Comparison of ENCODE assay signal across 29 cellular contexts in the genomic region with DNA sequence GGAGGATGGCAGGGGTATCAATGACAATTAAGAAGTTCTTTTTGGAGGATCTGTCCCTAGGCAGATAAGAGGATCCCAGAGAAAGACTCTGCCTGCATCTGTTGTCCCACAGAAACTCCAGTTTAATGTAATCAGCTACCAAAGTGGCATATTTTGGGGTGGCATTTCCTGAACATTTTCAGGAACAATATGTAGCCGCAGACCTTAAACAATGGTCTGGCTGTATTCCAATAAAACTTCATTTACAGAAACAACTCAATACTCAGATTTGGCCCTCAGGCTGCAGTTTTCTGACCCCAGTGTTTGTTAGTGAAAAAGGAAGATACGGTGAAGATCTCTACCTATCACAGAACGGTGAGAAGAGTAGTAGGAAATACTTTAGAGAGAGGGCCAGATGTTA. TPM values are rescaled to one million over a fixed set of nuclear protein-coding genes. Genes with fewer than 3 reads are reported as not detected.
DNase-seq lines count a peak whose midpoint lies in the region; ATAC-seq, FAIRE-seq and TF ChIP-seq lines count a peak whose summit lies in the region.
"Had no signal": no experiment of that assay in that cellular context is flagged by ENCODE, and none has a peak within 500 bp of the region (broad histone marks: within the 10 kb centered on the region; RNA-seq: fewer than 3 reads in every experiment).

No MANE protein-coding gene starts in this region.

- no peak overlapping the region for H2AFZ ChIP-seq in OCI-LY1 (ENCODE audit: low read length)
- H2AFZ ChIP-seq: PC-9 had no signal

- DNase-seq in NCI-H524 (lab: John Stamatoyannopoulos, UW) (peak; percentile 28 to 61), NCI-H524 treated with DMSO at 0.1 percent for 48 hours (lab: John Stamatoyannopoulos, UW) (no peak), fibroblast of pulmonary artery (ENCODE audit: low read depth) (peak; percentile 32), A172 (ENCODE audit: low spot score) (no peak), small intestine (no peak)
- DNase-seq: ACHN; Caco-2; CD8-positive, alpha-beta T cell; GOT3; HFFc6; IMR-90; KG1; MM.1S; NCI-H1048; NCI-H1417; NCI-H1694; NCI-H2029 treated with DMSO at 0.1 percent for 48 hours; NCI-H446 treated with DMSO at 0.1 percent for 48 hours; PC-9; Right ventricle myocardium superior; SW 1271 had no signal

- no peaks in the 10 kb centered on the region for H3K9me2 ChIP-seq in OCI-LY1 (ENCODE audit: low read depth, low read length)

- no peaks in the 10 kb centered on the region for H3F3A ChIP-seq in OCI-LY1 (ENCODE audit: insufficient read depth, low read length)

- peaks cover 4% of the 10 kb centered on the region; the same call in 1 of the 2 replicates for H3K36me3 ChIP-seq in OCI-LY1 (ENCODE audit: insufficient read depth, low read length)
- H3K36me3 ChIP-seq in skeletal muscle tissue (ENCODE audit: control insufficient read depth in 3 of 3, insufficient read depth in 3 of 3, low read length in 3 of 3): no peaks in the 10 kb centered on the region
- H3K36me3 ChIP-seq in small intestine (ENCODE audit: control insufficient read depth in 2 of 2, insufficient read depth in 2 of 2, low read length in 2 of 2): no peaks in the 10 kb centered on the region
- H3K36me3 ChIP-seq: HAP-1 had no signal

- H3K4me3 ChIP-seq in OCI-LY1 (ENCODE audit: low read depth, low read length, poor library complexity, severe bottlenecking) (no peak overlapping the region), fibroblast of pulmonary artery (replicated peaks; ENCODE audit: low read depth, low read length) (no peak overlapping the region), skeletal muscle tissue (ENCODE audit: low read length in 3 of 3) (no peak overlapping the region), small intestine (ENCODE audit: low read depth in 1 of 2, low read length in 2 of 2) (no peak overlapping the region)
- H3K4me3 ChIP-seq: HAP-1, PC-9 had no signal

- H3K27me3 ChIP-seq in OCI-LY1 (ENCODE audit: insufficient read depth, low read length): no peaks in the 10 kb centered on the region
- no peaks in the 10 kb centered on the region for H3K27me3 ChIP-seq in skeletal muscle tissue (ENCODE audit: control insufficient read depth in 3 of 3, insufficient read depth in 3 of 3, low read length in 3 of 3)
- no peaks in the 10 kb centered on the region for H3K27me3 ChIP-seq in small intestine (ENCODE audit: control insufficient read depth in 2 of 2, insufficient read depth in 2 of 2, low read length in 2 of 2)

- TF ChIP-seq CTCF in OCI-LY1 (IDR thresholded peaks at IDR 0.05; ENCODE audit: low read length) (no peak), fibroblast of pulmonary artery (IDR thresholded peaks at IDR 0.05; ENCODE audit: low read length, missing control alignments) (no peak)

- FAIRE-seq in small intestine (lab: Jason Lieb, UNC): no peak
- FAIRE-seq: G401.6 had no signal

- H3K79me2 ChIP-seq in OCI-LY1 (ENCODE audit: insufficient read depth, low read length): no peaks in the 10 kb centered on the region

- WGBS in small intestine, 3 donors: 65 to 93% (median 75%) methylated on average over 3 of the region's 3 CpGs

- no peaks in the 10 kb centered on the region for H3K9me3 ChIP-seq in OCI-LY1 (ENCODE audit: low read length)
- no peaks in the 10 kb centered on the region for H3K9me3 ChIP-seq in skeletal muscle tissue (ENCODE audit: control insufficient read depth in 3 of 3, low read length in 3 of 3)
- no peaks in the 10 kb centered on the region for H3K9me3 ChIP-seq in small intestine (ENCODE audit: control insufficient read depth, low read depth)
- H3K9me3 ChIP-seq: HAP-1 had no signal

- ATAC-seq in SK-N-SH treated with all-trans-retinoic acid at 6 μM for 48 hours: no peak
- ATAC-seq: CD8-positive, alpha-beta T cell had no signal

- H4K20me1 ChIP-seq in OCI-LY1 (ENCODE audit: insufficient read depth, low read length): no peaks in the 10 kb centered on the region

- peak overlapping the region; percentile 38; the same call in 1 of the 2 replicates for H3K4me2 ChIP-seq in OCI-LY1 (ENCODE audit: low read length)
- H3K4me2 ChIP-seq: PC-9 had no signal

- H3K9ac ChIP-seq in OCI-LY1 (ENCODE audit: low read length) (no peak overlapping the region; the same call in 1 of the 2 replicates), skeletal muscle tissue (ENCODE audit: low read depth in 1 of 3, low read length in 3 of 3) (no peak overlapping the region)

- H3K27ac ChIP-seq in OCI-LY1 (ENCODE audit: low read depth, low read length, poor library complexity, severe bottlenecking): peak overlapping the region; percentile 87
- H3K27ac ChIP-seq in skeletal muscle tissue (ENCODE audit: low read depth, low read length): peak overlapping the region; percentile 41
- H3K27ac ChIP-seq in small intestine (ENCODE audit: low read depth in 1 of 2, low read length in 1 of 2): no peak overlapping the region
- H3K27ac ChIP-seq: 22Rv1, PC-9 had no signal

- peaks cover 59% of the 10 kb centered on the region for H3K4me1 ChIP-seq in OCI-LY1 (ENCODE audit: insufficient read depth, low read length, severe bottlenecking)
- H3K4me1 ChIP-seq in skeletal muscle tissue (ENCODE audit: control insufficient read depth in 3 of 3, insufficient read depth in 3 of 3, low read length in 3 of 3): peaks cover 0 to 4% (median 0%) of the 10 kb centered on the region in 3 donors
- H3K4me1 ChIP-seq in small intestine (ENCODE audit: control insufficient read depth in 2 of 2, insufficient read depth in 1 of 2, low read depth in 1 of 2, low read length in 1 of 2): no peaks in the 10 kb centered on the region
- H3K4me1 ChIP-seq: HAP-1 had no signal

TF ChIP-seq in SK-N-SH treated with all-trans-retinoic acid at 6 μM for 48 hours, 23 proteins besides CTCF, POLR2A, EP300 and RAD21 (continues in another document):
- TF ChIP-seq TSHZ2 (CRISPR knock-in tag; IDR thresholded peaks at IDR 0.05): no peak
- no peak for TF ChIP-seq ZFP3 (CRISPR knock-in tag; IDR thresholded peaks at IDR 0.05)
- TF ChIP-seq, protein P1, sequence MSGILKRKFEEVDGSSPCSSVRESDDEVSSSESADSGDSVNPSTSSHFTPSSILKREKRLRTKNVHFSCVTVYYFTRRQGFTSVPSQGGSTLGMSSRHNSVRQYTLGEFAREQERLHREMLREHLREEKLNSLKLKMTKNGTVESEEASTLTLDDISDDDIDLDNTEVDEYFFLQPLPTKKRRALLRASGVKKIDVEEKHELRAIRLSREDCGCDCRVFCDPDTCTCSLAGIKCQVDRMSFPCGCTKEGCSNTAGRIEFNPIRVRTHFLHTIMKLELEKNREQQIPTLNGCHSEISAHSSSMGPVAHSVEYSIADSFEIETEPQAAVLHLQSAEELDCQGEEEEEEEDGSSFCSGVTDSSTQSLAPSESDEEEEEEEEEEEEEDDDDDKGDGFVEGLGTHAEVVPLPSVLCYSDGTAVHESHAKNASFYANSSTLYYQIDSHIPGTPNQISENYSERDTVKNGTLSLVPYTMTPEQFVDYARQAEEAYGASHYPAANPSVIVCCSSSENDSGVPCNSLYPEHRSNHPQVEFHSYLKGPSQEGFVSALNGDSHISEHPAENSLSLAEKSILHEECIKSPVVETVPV (CRISPR knock-in tag; IDR thresholded peaks at IDR 0.05): no peak
- TF ChIP-seq ZNF8 (CRISPR knock-in tag; IDR thresholded peaks at IDR 0.05): no peak
- TF ChIP-seq TOX (CRISPR knock-in tag; IDR thresholded peaks at IDR 0.05; ENCODE audit: borderline replicate concordance): no peak
- TF ChIP-seq SNAI2 (CRISPR knock-in tag; IDR thresholded peaks at IDR 0.05): no peak
- no peak for TF ChIP-seq TCF4 (CRISPR knock-in tag; IDR thresholded peaks at IDR 0.05; ENCODE audit: borderline replicate concordance)
- TF ChIP-seq, protein P2, sequence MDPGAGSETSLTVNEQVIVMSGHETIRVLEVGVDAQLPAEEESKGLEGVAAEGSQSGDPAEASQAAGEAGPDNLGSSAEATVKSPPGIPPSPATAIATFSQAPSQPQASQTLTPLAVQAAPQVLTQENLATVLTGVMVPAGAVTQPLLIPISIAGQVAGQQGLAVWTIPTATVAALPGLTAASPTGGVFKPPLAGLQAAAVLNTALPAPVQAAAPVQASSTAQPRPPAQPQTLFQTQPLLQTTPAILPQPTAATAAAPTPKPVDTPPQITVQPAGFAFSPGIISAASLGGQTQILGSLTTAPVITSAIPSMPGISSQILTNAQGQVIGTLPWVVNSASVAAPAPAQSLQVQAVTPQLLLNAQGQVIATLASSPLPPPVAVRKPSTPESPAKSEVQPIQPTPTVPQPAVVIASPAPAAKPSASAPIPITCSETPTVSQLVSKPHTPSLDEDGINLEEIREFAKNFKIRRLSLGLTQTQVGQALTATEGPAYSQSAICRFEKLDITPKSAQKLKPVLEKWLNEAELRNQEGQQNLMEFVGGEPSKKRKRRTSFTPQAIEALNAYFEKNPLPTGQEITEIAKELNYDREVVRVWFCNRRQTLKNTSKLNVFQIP (CRISPR knock-in tag; IDR thresholded peaks at IDR 0.05; ENCODE audit: borderline replicate concordance, low read depth): no peak

RNA-seq across cellular contexts. Expression of gene KCNJ16, which starts 46.1 kb away (rescaled TPM):
- total RNA-seq in skeletal muscle tissue: 1.6 TPM
- total RNA-seq in A172 (2014; rRNA removed; shearing (Covaris generic)): 0.22 TPM in 1 of 2 replicates, not detected in the other
- under 1 TPM; 0.07 to 0.81 (median 0.22) TPM for polyA plus RNA-seq in small intestine
- total RNA-seq: CD8-positive, alpha-beta T cell; HFFc6; IMR-90; PC-9; Right ventricle myocardium superior; RPMI7951 had no signal
- polyA plus RNA-seq: BJ, IMR-90 had no signal

RNA-seq across cellular contexts. Expression of gene KCNJ2, which starts 48.2 kb away (rescaled TPM):
- 34.4 TPM for total RNA-seq in skeletal muscle tissue
- total RNA-seq in A172 (2014; rRNA removed; shearing (Covaris generic)): not detected in 2 replicates
- 1 to 10 TPM in 1 of 3 donors, under 1 TPM in 2; 0.27 to 1.6 (median 0.45) TPM for polyA plus RNA-seq in small intestine
- total RNA-seq: CD8-positive, alpha-beta T cell; PC-9 had no signal

Comparison
In these comparisons a context has a peak if more than half of its experiments do, and no peak if none do; other contexts are left out.
1. DNase-seq: peak in NCI-H524 (2 of 2) and fibroblast of pulmonary artery (single experiment); none in NCI-H524 treated with DMSO at 0.1 percent for 48 hours (single experiment), A172 (single experiment) and small intestine (single experiment).
2. H3K27ac ChIP-seq: peak in OCI-LY1 (single experiment) and skeletal muscle tissue (single experiment); none in small intestine (0 of 2).
3. RNA of gene KCNJ2, which starts 48.2 kb away (total RNA-seq): 34.4 TPM in skeletal muscle tissue (single experiment); not detected in A172; every median in the first group is over 10 times any median in the second.